1 cellular context compared by ENCODE assay signal in the genomic region with DNA sequence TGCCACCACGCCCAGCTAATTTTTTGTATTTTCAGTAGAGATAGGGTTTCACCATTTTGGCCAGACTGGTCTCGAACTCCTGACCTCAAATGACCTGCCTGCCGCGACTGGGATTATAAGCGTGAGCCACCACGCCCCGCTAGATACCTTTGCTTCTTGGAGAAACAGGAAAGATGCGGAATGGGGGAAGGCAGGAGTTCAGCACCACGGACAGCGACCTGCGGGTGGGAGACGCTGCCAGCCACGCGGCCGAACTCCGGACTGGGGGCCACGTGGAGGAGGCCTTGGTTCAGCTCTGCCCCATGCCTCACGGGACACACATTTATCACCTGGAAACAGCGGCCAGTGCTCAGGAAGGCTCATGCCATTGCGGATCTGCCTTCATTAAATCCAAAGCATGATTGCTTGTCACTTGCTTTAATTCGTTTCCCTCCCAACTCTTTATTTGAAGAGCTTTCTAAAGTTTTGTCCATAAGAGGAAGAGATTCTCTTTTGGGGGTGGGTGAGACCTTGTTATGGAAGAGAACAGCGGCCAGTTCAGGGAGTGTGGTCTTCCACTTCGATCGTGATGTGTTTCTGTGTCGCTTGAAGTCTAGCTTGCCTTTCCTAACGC.
TF ChIP-seq lines count a peak whose summit lies in the region.

No MANE protein-coding gene starts in this region.

TF ChIP-seq in HepG2, 621 proteins besides CTCF, POLR2A, EP300 and RAD21 (continued from another document and continues in another):
- TF ChIP-seq, protein P1, sequence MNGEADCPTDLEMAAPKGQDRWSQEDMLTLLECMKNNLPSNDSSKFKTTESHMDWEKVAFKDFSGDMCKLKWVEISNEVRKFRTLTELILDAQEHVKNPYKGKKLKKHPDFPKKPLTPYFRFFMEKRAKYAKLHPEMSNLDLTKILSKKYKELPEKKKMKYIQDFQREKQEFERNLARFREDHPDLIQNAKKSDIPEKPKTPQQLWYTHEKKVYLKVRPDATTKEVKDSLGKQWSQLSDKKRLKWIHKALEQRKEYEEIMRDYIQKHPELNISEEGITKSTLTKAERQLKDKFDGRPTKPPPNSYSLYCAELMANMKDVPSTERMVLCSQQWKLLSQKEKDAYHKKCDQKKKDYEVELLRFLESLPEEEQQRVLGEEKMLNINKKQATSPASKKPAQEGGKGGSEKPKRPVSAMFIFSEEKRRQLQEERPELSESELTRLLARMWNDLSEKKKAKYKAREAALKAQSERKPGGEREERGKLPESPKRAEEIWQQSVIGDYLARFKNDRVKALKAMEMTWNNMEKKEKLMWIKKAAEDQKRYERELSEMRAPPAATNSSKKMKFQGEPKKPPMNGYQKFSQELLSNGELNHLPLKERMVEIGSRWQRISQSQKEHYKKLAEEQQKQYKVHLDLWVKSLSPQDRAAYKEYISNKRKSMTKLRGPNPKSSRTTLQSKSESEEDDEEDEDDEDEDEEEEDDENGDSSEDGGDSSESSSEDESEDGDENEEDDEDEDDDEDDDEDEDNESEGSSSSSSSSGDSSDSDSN (CRISPR knock-in tag; IDR thresholded peaks at IDR 0.05): peak; percentile 34; the same call in 1 of the 2 replicates
- peak; percentile 88; the same call in 1 of the 2 replicates for TF ChIP-seq FOXC1 (CRISPR knock-in tag; IDR thresholded peaks at IDR 0.05; ENCODE audit: borderline replicate concordance)
- TF ChIP-seq ZNF670 (CRISPR knock-in tag; IDR thresholded peaks at IDR 0.05; ENCODE audit: borderline replicate concordance): no peak
- no peak for TF ChIP-seq PAX8 (CRISPR knock-in tag; IDR thresholded peaks at IDR 0.05; ENCODE audit: borderline replicate concordance)
- TF ChIP-seq, protein P2, sequence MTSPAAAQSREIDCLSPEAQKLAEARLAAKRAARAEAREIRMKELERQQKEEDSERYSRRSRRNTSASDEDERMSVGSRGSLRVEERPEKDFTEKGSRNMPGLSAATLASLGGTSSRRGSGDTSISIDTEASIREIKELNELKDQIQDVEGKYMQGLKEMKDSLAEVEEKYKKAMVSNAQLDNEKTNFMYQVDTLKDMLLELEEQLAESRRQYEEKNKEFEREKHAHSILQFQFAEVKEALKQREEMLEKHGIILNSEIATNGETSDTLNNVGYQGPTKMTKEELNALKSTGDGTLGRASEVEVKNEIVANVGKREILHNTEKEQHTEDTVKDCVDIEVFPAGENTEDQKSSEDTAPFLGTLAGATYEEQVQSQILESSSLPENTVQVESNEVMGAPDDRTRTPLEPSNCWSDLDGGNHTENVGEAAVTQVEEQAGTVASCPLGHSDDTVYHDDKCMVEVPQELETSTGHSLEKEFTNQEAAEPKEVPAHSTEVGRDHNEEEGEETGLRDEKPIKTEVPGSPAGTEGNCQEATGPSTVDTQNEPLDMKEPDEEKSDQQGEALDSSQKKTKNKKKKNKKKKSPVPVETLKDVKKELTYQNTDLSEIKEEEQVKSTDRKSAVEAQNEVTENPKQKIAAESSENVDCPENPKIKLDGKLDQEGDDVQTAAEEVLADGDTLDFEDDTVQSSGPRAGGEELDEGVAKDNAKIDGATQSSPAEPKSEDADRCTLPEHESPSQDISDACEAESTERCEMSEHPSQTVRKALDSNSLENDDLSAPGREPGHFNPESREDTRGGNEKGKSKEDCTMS (CRISPR knock-in tag; conservative IDR thresholded peaks at IDR 0.05): peak; percentile 91; the same call in 1 of the 2 replicates
- 0 out of 2 replicates have a peak, but pooled peaks have one; percentile 64 for TF ChIP-seq ARNTL (CRISPR knock-in tag; IDR thresholded peaks at IDR 0.05)
- peak; percentile 49; the same call in 1 of the 2 replicates for TF ChIP-seq HOXA7 (CRISPR knock-in tag; IDR thresholded peaks at IDR 0.05)
- TF ChIP-seq ZNF441 (CRISPR knock-in tag; IDR thresholded peaks at IDR 0.05; ENCODE audit: borderline replicate concordance): peak; percentile 95
- TF ChIP-seq ZNF530 (CRISPR knock-in tag; IDR thresholded peaks at IDR 0.05; ENCODE audit: low read depth): 0 out of 2 replicates have a peak, but pooled peaks have one; percentile 59
- TF ChIP-seq ETV5 (CRISPR knock-in tag; IDR thresholded peaks at IDR 0.05; ENCODE audit: borderline replicate concordance): peak; percentile 51; the same call in 1 of the 2 replicates
- no peak for TF ChIP-seq NFATC3 (CRISPR knock-in tag; IDR thresholded peaks at IDR 0.05)
- TF ChIP-seq ZNF24 (IDR thresholded peaks at IDR 0.05): no peak
- peak; percentile 66 for TF ChIP-seq GABPB1 (CRISPR knock-in tag; IDR thresholded peaks at IDR 0.05)
- TF ChIP-seq DMAP1 (CRISPR knock-in tag; IDR thresholded peaks at IDR 0.05): no peak; the same call in 1 of the 2 replicates
- no peak for TF ChIP-seq ZBTB8A (CRISPR knock-in tag; IDR thresholded peaks at IDR 0.05; ENCODE audit: borderline replicate concordance, low read depth)
- TF ChIP-seq, protein P3, sequence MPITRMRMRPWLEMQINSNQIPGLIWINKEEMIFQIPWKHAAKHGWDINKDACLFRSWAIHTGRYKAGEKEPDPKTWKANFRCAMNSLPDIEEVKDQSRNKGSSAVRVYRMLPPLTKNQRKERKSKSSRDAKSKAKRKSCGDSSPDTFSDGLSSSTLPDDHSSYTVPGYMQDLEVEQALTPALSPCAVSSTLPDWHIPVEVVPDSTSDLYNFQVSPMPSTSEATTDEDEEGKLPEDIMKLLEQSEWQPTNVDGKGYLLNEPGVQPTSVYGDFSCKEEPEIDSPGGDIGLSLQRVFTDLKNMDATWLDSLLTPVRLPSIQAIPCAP (CRISPR knock-in tag; IDR thresholded peaks at IDR 0.05; ENCODE audit: low read depth): 0 out of 2 replicates have a peak, but pooled peaks have one; percentile 38
- TF ChIP-seq ZNF556 (CRISPR knock-in tag; IDR thresholded peaks at IDR 0.05; ENCODE audit: borderline replicate concordance): 0 out of 2 replicates have a peak, but pooled peaks have one; percentile 33
- TF ChIP-seq NR2F6 (IDR thresholded peaks at IDR 0.05): no peak
- TF ChIP-seq NR2F6 (CRISPR knock-in tag; IDR thresholded peaks at IDR 0.05): peak; percentile 51
- TF ChIP-seq, protein P4, sequence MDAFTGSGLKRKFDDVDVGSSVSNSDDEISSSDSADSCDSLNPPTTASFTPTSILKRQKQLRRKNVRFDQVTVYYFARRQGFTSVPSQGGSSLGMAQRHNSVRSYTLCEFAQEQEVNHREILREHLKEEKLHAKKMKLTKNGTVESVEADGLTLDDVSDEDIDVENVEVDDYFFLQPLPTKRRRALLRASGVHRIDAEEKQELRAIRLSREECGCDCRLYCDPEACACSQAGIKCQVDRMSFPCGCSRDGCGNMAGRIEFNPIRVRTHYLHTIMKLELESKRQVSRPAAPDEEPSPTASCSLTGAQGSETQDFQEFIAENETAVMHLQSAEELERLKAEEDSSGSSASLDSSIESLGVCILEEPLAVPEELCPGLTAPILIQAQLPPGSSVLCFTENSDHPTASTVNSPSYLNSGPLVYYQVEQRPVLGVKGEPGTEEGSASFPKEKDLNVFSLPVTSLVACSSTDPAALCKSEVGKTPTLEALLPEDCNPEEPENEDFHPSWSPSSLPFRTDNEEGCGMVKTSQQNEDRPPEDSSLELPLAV (CRISPR knock-in tag; conservative IDR thresholded peaks at IDR 0.05; ENCODE audit: low read depth): peak; percentile 76; the same call in 1 of the 2 replicates
- TF ChIP-seq JUNB (CRISPR knock-in tag; IDR thresholded peaks at IDR 0.05; ENCODE audit: borderline replicate concordance): peak; percentile 73
- TF ChIP-seq ZSCAN20 (CRISPR knock-in tag; IDR thresholded peaks at IDR 0.05; ENCODE audit: borderline replicate concordance): peak; percentile 85; the same call in 1 of the 2 replicates
- no peak for TF ChIP-seq ZBTB1 (CRISPR knock-in tag; IDR thresholded peaks at IDR 0.05; ENCODE audit: borderline replicate concordance)
- peak; percentile 89 for TF ChIP-seq ZNF12 (CRISPR knock-in tag; IDR thresholded peaks at IDR 0.05)
- peak; percentile 98 for TF ChIP-seq SALL2 (CRISPR knock-in tag; IDR thresholded peaks at IDR 0.05)
- no peak; the same call in 1 of the 2 replicates for TF ChIP-seq SAFB2 (CRISPR knock-in tag; IDR thresholded peaks at IDR 0.05; ENCODE audit: borderline replicate concordance, low read depth)
- no peak for TF ChIP-seq SNRNP70 (IDR thresholded peaks at IDR 0.05; ENCODE audit: low read depth, low read length)
- no peak for TF ChIP-seq CREB1 (IDR thresholded peaks at IDR 0.05)
- TF ChIP-seq CREB1 (CRISPR knock-in tag; IDR thresholded peaks at IDR 0.05): no peak
- peak; percentile 94; the same call in 1 of the 2 replicates for TF ChIP-seq KDM5B (CRISPR knock-in tag; IDR thresholded peaks at IDR 0.05; ENCODE audit: borderline replicate concordance)
- TF ChIP-seq, protein P5, sequence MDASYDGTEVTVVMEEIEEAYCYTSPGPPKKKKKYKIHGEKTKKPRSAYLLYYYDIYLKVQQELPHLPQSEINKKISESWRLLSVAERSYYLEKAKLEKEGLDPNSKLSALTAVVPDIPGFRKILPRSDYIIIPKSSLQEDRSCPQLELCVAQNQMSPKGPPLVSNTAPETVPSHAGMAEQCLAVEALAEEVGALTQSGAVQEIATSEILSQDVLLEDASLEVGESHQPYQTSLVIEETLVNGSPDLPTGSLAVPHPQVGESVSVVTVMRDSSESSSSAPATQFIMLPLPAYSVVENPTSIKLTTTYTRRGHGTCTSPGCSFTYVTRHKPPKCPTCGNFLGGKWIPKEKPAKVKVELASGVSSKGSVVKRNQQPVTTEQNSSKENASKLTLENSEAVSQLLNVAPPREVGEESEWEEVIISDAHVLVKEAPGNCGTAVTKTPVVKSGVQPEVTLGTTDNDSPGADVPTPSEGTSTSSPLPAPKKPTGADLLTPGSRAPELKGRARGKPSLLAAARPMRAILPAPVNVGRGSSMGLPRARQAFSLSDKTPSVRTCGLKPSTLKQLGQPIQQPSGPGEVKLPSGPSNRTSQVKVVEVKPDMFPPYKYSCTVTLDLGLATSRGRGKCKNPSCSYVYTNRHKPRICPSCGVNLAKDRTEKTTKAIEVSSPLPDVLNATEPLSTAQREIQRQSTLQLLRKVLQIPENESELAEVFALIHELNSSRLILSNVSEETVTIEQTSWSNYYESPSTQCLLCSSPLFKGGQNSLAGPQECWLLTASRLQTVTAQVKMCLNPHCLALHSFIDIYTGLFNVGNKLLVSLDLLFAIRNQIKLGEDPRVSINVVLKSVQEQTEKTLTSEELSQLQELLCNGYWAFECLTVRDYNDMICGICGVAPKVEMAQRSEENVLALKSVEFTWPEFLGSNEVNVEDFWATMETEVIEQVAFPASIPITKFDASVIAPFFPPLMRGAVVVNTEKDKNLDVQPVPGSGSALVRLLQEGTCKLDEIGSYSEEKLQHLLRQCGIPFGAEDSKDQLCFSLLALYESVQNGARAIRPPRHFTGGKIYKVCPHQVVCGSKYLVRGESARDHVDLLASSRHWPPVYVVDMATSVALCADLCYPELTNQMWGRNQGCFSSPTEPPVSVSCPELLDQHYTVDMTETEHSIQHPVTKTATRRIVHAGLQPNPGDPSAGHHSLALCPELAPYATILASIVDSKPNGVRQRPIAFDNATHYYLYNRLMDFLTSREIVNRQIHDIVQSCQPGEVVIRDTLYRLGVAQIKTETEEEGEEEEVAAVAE (CRISPR knock-in tag; IDR thresholded peaks at IDR 0.05; ENCODE audit: borderline replicate concordance): peak; percentile 93
- TF ChIP-seq ZNF75D (CRISPR knock-in tag; IDR thresholded peaks at IDR 0.05; ENCODE audit: borderline replicate concordance): 0 out of 2 replicates have a peak, but pooled peaks have one; percentile 77
- TF ChIP-seq ZNF776 (CRISPR knock-in tag; IDR thresholded peaks at IDR 0.05): peak; percentile 73; the same call in 1 of the 2 replicates
- TF ChIP-seq MED1 (CRISPR knock-in tag; IDR thresholded peaks at IDR 0.05): peak; percentile 84
- TF ChIP-seq RFX5 (IDR thresholded peaks at IDR 0.05; ENCODE audit: low read depth, low read length): no peak
- no peak for TF ChIP-seq NCOA5 (CRISPR knock-in tag; IDR thresholded peaks at IDR 0.05)
- no peak for TF ChIP-seq PCBP2 (optimal IDR thresholded peaks at IDR 0.05; ENCODE audit: low read depth, low read length, poor library complexity, severe bottlenecking)
- peak; percentile 35; the same call in 1 of the 2 replicates for TF ChIP-seq MTA1 (CRISPR knock-in tag; IDR thresholded peaks at IDR 0.05; ENCODE audit: borderline replicate concordance)
- no peak for TF ChIP-seq NCOR1 (IDR thresholded peaks at IDR 0.05; ENCODE audit: borderline replicate concordance, low read length)
- TF ChIP-seq MBNL3 (CRISPR knock-in tag; conservative IDR thresholded peaks at IDR 0.05): no peak
- TF ChIP-seq ARID2 (CRISPR knock-in tag; IDR thresholded peaks at IDR 0.05; ENCODE audit: borderline replicate concordance): peak; percentile 94
- TF ChIP-seq GATAD2A (CRISPR knock-in tag; IDR thresholded peaks at IDR 0.05): peak; percentile 67; the same call in 1 of the 2 replicates
- TF ChIP-seq ZNF256 (CRISPR knock-in tag; conservative IDR thresholded peaks at IDR 0.05): peak; percentile 97
- TF ChIP-seq PRMT3 (CRISPR knock-in tag; IDR thresholded peaks at IDR 0.05; ENCODE audit: borderline replicate concordance, low read depth): peak; percentile 88; the same call in 1 of the 2 replicates
- TF ChIP-seq, protein P6, sequence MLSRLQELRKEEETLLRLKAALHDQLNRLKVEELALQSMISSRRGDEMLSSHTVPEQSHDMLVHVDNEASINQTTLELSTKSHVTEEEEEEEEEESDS (CRISPR knock-in tag; IDR thresholded peaks at IDR 0.05; ENCODE audit: borderline replicate concordance): peak; percentile 89; the same call in 1 of the 2 replicates
- no peak for TF ChIP-seq SIX1 (CRISPR knock-in tag; IDR thresholded peaks at IDR 0.05; ENCODE audit: borderline replicate concordance)
- TF ChIP-seq TAF1 (CRISPR knock-in tag; IDR thresholded peaks at IDR 0.05): no peak
- TF ChIP-seq MXD4 (CRISPR knock-in tag; IDR thresholded peaks at IDR 0.05): peak; percentile 97
- TF ChIP-seq ZNF205 (CRISPR knock-in tag; IDR thresholded peaks at IDR 0.05): peak; percentile 83
- no peak for TF ChIP-seq TCF12 (IDR thresholded peaks at IDR 0.05)
- TF ChIP-seq TCF12 (CRISPR knock-in tag; IDR thresholded peaks at IDR 0.05): peak; percentile 74; the same call in 1 of the 2 replicates
- peak; percentile 94 for TF ChIP-seq SMAD3 (CRISPR knock-in tag; IDR thresholded peaks at IDR 0.05)
- peak; percentile 99 for TF ChIP-seq HOXA5 (CRISPR knock-in tag; IDR thresholded peaks at IDR 0.05)
- TF ChIP-seq POGZ (CRISPR knock-in tag; IDR thresholded peaks at IDR 0.05): peak; percentile 47; the same call in 1 of the 2 replicates
- TF ChIP-seq PHF8 (CRISPR knock-in tag; IDR thresholded peaks at IDR 0.05): no peak
- no peak for TF ChIP-seq ZNF839 (CRISPR knock-in tag; IDR thresholded peaks at IDR 0.05; ENCODE audit: borderline replicate concordance)
- no peak for TF ChIP-seq ZKSCAN1 (IDR thresholded peaks at IDR 0.05; ENCODE audit: low read length)
- TF ChIP-seq RNF2 (conservative IDR thresholded peaks at IDR 0.05; ENCODE audit: low read depth): peak; percentile 92
- no peak for TF ChIP-seq ZNF207 (IDR thresholded peaks at IDR 0.05; ENCODE audit: borderline replicate concordance)
- no peak for TF ChIP-seq TRIM24 (CRISPR knock-in tag; IDR thresholded peaks at IDR 0.05)
